17 cellular contexts compared by ENCODE assay signal in the genomic region with DNA sequence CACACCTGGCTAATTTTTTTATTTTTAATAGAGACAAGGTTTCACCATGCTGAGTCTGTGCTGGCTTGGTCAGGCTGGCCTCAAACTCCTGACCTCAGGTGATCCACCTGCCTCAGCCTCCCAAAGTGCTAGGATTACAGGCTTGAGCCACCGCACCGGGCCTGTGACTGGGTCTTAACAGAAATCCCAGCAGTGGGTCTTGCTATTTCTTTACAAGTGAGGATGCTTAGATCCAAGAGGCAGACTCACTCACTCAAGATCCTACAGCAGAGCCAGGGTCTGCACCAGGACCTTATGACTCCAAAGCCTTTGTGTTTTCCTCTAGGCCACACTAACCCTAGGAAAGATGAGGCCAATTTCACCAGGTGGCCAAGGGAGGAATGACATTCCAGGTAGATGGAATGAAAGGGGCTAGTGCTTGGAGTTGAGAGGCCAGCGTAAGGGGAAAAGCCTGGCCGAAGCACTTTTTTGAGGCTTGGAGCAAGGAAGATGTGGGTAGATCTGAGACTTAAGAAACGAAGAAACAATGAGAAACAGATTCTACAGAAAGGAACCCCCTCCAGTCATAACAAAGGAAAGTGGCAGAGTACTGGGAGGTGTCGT. TPM values are rescaled to one million over a fixed set of nuclear protein-coding genes. Genes with fewer than 3 reads are reported as not detected.
DNase-seq lines count a peak whose midpoint lies in the region; ATAC-seq and TF ChIP-seq lines count a peak whose summit lies in the region.
"Had no signal": no experiment of that assay in that cellular context is flagged by ENCODE, and none has a peak within 500 bp of the region (broad histone marks: within the 10 kb centered on the region; RNA-seq: fewer than 3 reads in every experiment).

No MANE protein-coding gene starts in this region.

- no peak overlapping the region for H4K91ac ChIP-seq in neuronal stem cell (ENCODE audit: low read depth, low read length, poor library complexity)

- H2AFZ ChIP-seq in osteoblast (ENCODE audit: low read length) (no peak overlapping the region), neuronal stem cell (ENCODE audit: low read length) (no peak overlapping the region)
- H2AFZ ChIP-seq: hepatocyte had no signal

- H3K14ac ChIP-seq in neuronal stem cell (ENCODE audit: low read length), result no peak overlapping the region

- peak overlapping the region; percentile 3 for H3K27ac Mint-ChIP-seq in T-helper 2 cell treated with Interferon-gamma antibody and Interleukin-4, amounts not matched to agents 5 μg/mL and 100 μg/mL, for 36 hours

- no peaks in the 10 kb centered on the region for H3K79me2 ChIP-seq in osteoblast (ENCODE audit: insufficient read depth, low read length)
- H3K79me2 ChIP-seq: hepatocyte had no signal

- H3K4me1 Mint-ChIP-seq in T-helper 2 cell treated with Interferon-gamma antibody and Interleukin-4, amounts not matched to agents 5 μg/mL and 100 μg/mL, for 36 hours (ENCODE audit: low read depth), result peaks cover 20% of the 10 kb centered on the region

- H3K36me3 ChIP-seq in adrenal gland (replicated peaks in 1 of 2), result no peaks in the 10 kb centered on the region
- no peaks in the 10 kb centered on the region for H3K36me3 ChIP-seq in osteoblast (ENCODE audit: insufficient read depth, low read length)
- no peaks in the 10 kb centered on the region for H3K36me3 ChIP-seq in neuronal stem cell (replicated peaks in 1 of 2; ENCODE audit: control insufficient read depth in 2 of 2, insufficient read depth in 2 of 2, low read length in 2 of 2)
- H3K36me3 ChIP-seq in mucosa of descending colon (ENCODE audit: low read depth), result no peaks in the 10 kb centered on the region
- H3K36me3 ChIP-seq: Peyer's patch, right lobe of liver had no signal

- no peak overlapping the region for H3K4ac ChIP-seq in neuronal stem cell (ENCODE audit: low read length)

- H3K79me1 ChIP-seq in neuronal stem cell (ENCODE audit: low read depth, low read length), result no peaks in the 10 kb centered on the region

- H2BK5ac ChIP-seq in neuronal stem cell (ENCODE audit: low read length), result no peak overlapping the region

- H3K4me2 ChIP-seq in osteoblast (ENCODE audit: insufficient read depth, low read length) (no peak overlapping the region), neuronal stem cell (ENCODE audit: insufficient read depth, low read length, poor library complexity, severe bottlenecking) (no peak overlapping the region)
- H3K4me2 ChIP-seq: hepatocyte had no signal

- H3K27me3 ChIP-seq in adrenal gland (no peaks in the 10 kb centered on the region), osteoblast (ENCODE audit: insufficient read depth, low read length) (no peaks in the 10 kb centered on the region), neuronal stem cell (ENCODE audit: control insufficient read depth in 3 of 3, insufficient read depth in 3 of 3, low read depth in 1 of 3, low read length in 3 of 3) (peaks cover 0 to 12% (median 11%) of the 10 kb centered on the region in 3 experiments)
- H3K27me3 ChIP-seq: Peyer's patch, right lobe of liver had no signal

- WGBS in adrenal gland, 4 donors, result 90 to 94% (median 93%) methylated on average over 6 of the region's 6 CpGs
- WGBS in neuronal stem cell (ENCODE audit: extremely low coverage in 2 of 2, insufficient read length in 2 of 2, insufficient replicate concordance in 1 of 2), 2 donors, result no CpG with 5 or more reads among the region's 6 CpGs

- H3K4me3 ChIP-seq in adrenal gland (no peak overlapping the region), osteoblast (ENCODE audit: insufficient read depth, low read length) (no peak overlapping the region), neuronal stem cell (ENCODE audit: low read length in 2 of 2) (no peak overlapping the region), mucosa of descending colon (no peak overlapping the region)
- H3K4me3 ChIP-seq: hepatocyte, Peyer's patch, right lobe of liver had no signal

- no peak overlapping the region for H2BK15ac ChIP-seq in neuronal stem cell (ENCODE audit: low read length)

- H3K27ac ChIP-seq in adrenal gland, result peak overlapping the region in 2 of 5 donors; percentile 75 to 80
- no peak overlapping the region for H3K27ac ChIP-seq in osteoblast (ENCODE audit: low read depth, low read length)
- H3K27ac ChIP-seq in neuronal stem cell (replicated peaks; ENCODE audit: low read length), result no peak overlapping the region
- H3K27ac ChIP-seq: hepatocyte, Peyer's patch, right lobe of liver had no signal

- no peak overlapping the region for H4K8ac ChIP-seq in neuronal stem cell (ENCODE audit: low read depth, low read length)

- no peak for TF ChIP-seq POLR2A in adrenal gland (IDR thresholded peaks at IDR 0.05)

- ATAC-seq in mucosa of descending colon, result no peak
- ATAC-seq: left cardiac atrium, right lobe of liver had no signal

- intact Hi-C loops in adrenal gland (cut with DNase I) (no loop called here), mucosa of descending colon (cut with DNase I, micrococcal nuclease) (no loop called here)

- H3K9me3 ChIP-seq in adrenal gland (replicated peaks in 1 of 3) (no peaks in the 10 kb centered on the region), osteoblast (ENCODE audit: low read depth, low read length) (no peaks in the 10 kb centered on the region), neuronal stem cell (replicated peaks in 1 of 2; ENCODE audit: control insufficient read depth in 2 of 2, insufficient read depth in 1 of 2, low read depth in 1 of 2, low read length in 2 of 2) (no peaks in the 10 kb centered on the region), mucosa of descending colon (no peaks in the 10 kb centered on the region)
- H3K9me3 ChIP-seq: Peyer's patch, right lobe of liver had no signal

- no peaks in the 10 kb centered on the region for H3K36me3 Mint-ChIP-seq in T-helper 2 cell treated with Interferon-gamma antibody and Interleukin-4, amounts not matched to agents 5 μg/mL and 100 μg/mL, for 36 hours (ENCODE audit: low read depth)

- no peak overlapping the region for H3K4me3 Mint-ChIP-seq in T-helper 2 cell treated with Interferon-gamma antibody and Interleukin-4, amounts not matched to agents 5 μg/mL and 100 μg/mL, for 36 hours
- H3K4me3 Mint-ChIP-seq: nephron had no signal

- no peak overlapping the region for H2BK120ac ChIP-seq in neuronal stem cell (ENCODE audit: low read depth, low read length)

- no peaks in the 10 kb centered on the region for H3K27me3 Mint-ChIP-seq in T-helper 2 cell treated with Interferon-gamma antibody and Interleukin-4, amounts not matched to agents 5 μg/mL and 100 μg/mL, for 36 hours (ENCODE audit: low read depth)

- H2BK12ac ChIP-seq in neuronal stem cell (ENCODE audit: low read length), result no peak overlapping the region

- no peak overlapping the region for H3K23ac ChIP-seq in neuronal stem cell (ENCODE audit: low read depth, low read length, poor library complexity)

- no peaks in the 10 kb centered on the region for H3K9me3 Mint-ChIP-seq in T-helper 2 cell treated with Interferon-gamma antibody and Interleukin-4, amounts not matched to agents 5 μg/mL and 100 μg/mL, for 36 hours
- H3K9me3 Mint-ChIP-seq: nephron had no signal

- no peak overlapping the region for H3K9ac ChIP-seq in neuronal stem cell (ENCODE audit: low read depth, low read length, poor library complexity)

- H2AK5ac ChIP-seq in neuronal stem cell (ENCODE audit: low read depth, low read length), result no peak overlapping the region

- no peak for DNase-seq in T-helper 2 cell treated with Interferon-gamma antibody and Interleukin-4, amounts not matched to agents 5 μg/mL and 100 μg/mL, for 36 hours (ENCODE audit: low spot score)
- DNase-seq in T-helper 2 cell, result no peak
- peak; percentile 57 for DNase-seq in ELF-1 (ENCODE audit: low read depth, low spot score)
- DNase-seq in adrenal gland, result peak in 5 of 7 donors; percentile 1 to 43 (median 11)
- DNase-seq in osteoblast (ENCODE audit: insufficient read length, low spot score, missing footprints), result peak; percentile 77
- DNase-seq in neuronal stem cell (ENCODE audit: low spot score), result no peak
- DNase-seq in NCI-H226, result no peak
- no peak for DNase-seq in mucosa of descending colon
- DNase-seq: dermis blood vessel endothelial cell, GOT3, KG1, left cardiac atrium, NCI-H446 had no signal

- no peaks in the 10 kb centered on the region for H4K20me1 ChIP-seq in osteoblast (ENCODE audit: insufficient read depth, low read length)

- no peak overlapping the region for H3K18ac ChIP-seq in neuronal stem cell (ENCODE audit: low read length)

- no peak for TF ChIP-seq CTCF in adrenal gland (IDR thresholded peaks at IDR 0.05)
- no peak for TF ChIP-seq CTCF in osteoblast (IDR thresholded peaks at IDR 0.05; ENCODE audit: extremely low read depth, low read depth, low read length)
- TF ChIP-seq CTCF in mucosa of descending colon (IDR thresholded peaks at IDR 0.05), result no peak

- H3K4me1 ChIP-seq in adrenal gland (replicated peaks in 1 of 2) (peaks cover 14 to 25% of the 10 kb centered on the region in 2 donors), osteoblast (ENCODE audit: insufficient read depth, low read length) (peaks cover 11% of the 10 kb centered on the region), neuronal stem cell (ENCODE audit: control insufficient read depth in 2 of 2, insufficient read depth in 1 of 2, low read depth in 1 of 2, low read length in 2 of 2) (peaks cover 7 to 29% of the 10 kb centered on the region in 2 donors), mucosa of descending colon (ENCODE audit: low read depth) (peaks cover 9% of the 10 kb centered on the region)

RNA-seq across cellular contexts. Expression of a gene that starts 5.7 kb away (rescaled TPM):
- total RNA-seq in adrenal gland (100 to 1,000 TPM in 4 of 8 donors, 10 to 100 TPM in 4; 39.9 to 169 (median 102) TPM), osteoblast (35.5 and 38.6 TPM in 2 replicates), mucosa of descending colon (10 to 100 TPM; 26.4 to 53.7 (median 29.7) TPM)
- 10 to 100 TPM; 22.6 to 51.4 (median 39.2) TPM for polyA plus RNA-seq in adrenal gland
- 1.8 TPM for polyA plus RNA-seq in neuronal stem cell (2013, experiment 1 of 2)
- 1.7 TPM for polyA plus RNA-seq in neuronal stem cell (2013, experiment 2 of 2)

RNA-seq across cellular contexts. Expression of a gene that starts 6.4 kb away (rescaled TPM):
- total RNA-seq in adrenal gland, result 100 to 1,000 TPM in 6 of 8 donors, 10 to 100 TPM in 2; 79.0 to 128 (median 114) TPM
- polyA plus RNA-seq in adrenal gland, result 10 to 100 TPM; 44.7 to 70.6 (median 58.1) TPM
- total RNA-seq in osteoblast, result 22.8 and 23.6 TPM in 2 replicates
- 38.6 TPM for polyA plus RNA-seq in neuronal stem cell (2013, experiment 1 of 2)
- 40.6 TPM for polyA plus RNA-seq in neuronal stem cell (2013, experiment 2 of 2)
- total RNA-seq in mucosa of descending colon, result 10 to 100 TPM; 30.1 to 93.0 (median 32.2) TPM

Comparison
In these comparisons a context has a peak if more than half of its experiments do, and no peak if none do; other contexts are left out.
1. DNase-seq: peak in ELF-1 (single experiment), adrenal gland (5 of 7) and osteoblast (single experiment); none in T-helper 2 cell treated with Interferon-gamma antibody and Interleukin-4, amounts not matched to agents 5 μg/mL and 100 μg/mL, for 36 hours (single experiment), T-helper 2 cell (0 of 5), neuronal stem cell (single experiment), NCI-H226 (single experiment) and mucosa of descending colon (0 of 3).